ENCODE assay signal across 1 cellular context in the genomic region with DNA sequence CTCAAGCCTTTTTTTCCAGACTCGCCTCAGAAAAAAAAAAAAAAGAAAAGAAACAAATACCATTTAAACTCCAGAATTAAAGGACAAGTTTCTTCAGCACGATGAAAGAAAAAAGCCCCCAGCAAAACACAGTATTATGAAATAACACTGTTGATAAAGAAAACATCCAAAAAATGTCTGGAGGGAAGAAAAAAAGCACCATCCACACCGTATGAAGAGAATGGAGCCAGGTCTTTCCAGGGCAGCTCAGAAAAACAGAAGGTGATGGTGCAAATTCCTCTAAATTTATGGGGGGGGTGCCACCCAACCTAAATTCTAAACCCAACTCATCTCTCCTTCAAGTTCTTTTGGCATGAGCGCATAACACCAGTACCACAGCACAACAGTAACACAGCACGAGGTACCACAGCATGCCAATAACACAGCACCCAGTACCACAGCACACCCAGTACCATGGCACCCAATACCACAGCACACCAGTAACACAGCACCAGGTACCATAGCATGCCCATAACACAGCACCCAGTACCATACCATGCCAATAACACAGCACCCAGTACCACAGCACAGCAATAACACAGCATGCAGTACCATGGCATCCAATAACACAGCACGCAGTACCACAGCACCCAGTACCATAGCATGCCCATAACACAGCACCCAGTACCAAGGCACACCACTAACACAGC.
TF ChIP-seq lines count a peak whose summit lies in the region.

No MANE protein-coding gene starts in this region.

TF ChIP-seq in IMR-90, 13 proteins besides CTCF, POLR2A, EP300 and RAD21:
- TF ChIP-seq RCOR1 (IDR thresholded peaks at IDR 0.05; ENCODE audit: insufficient replicate concordance, low read length) (no peak), MXI1 (IDR thresholded peaks at IDR 0.05; ENCODE audit: borderline replicate concordance, low read depth, low read length) (no peak), CHD1 (IDR thresholded peaks at IDR 0.05; ENCODE audit: low read depth, low read length) (no peak), MAZ (IDR thresholded peaks at IDR 0.05; ENCODE audit: borderline replicate concordance, low read depth, low read length) (no peak)
